In genomic region chr12:131986361-131986760, GRCh38 we compare ENCODE assay signal across 1 cellular context.
TF ChIP-seq lines count a peak whose summit lies in the region.

No MANE protein-coding gene starts in this region.

TF ChIP-seq in GM23338, 12 proteins besides CTCF, POLR2A, EP300 and RAD21 (continued from another document):
- TF ChIP-seq, protein P1, sequence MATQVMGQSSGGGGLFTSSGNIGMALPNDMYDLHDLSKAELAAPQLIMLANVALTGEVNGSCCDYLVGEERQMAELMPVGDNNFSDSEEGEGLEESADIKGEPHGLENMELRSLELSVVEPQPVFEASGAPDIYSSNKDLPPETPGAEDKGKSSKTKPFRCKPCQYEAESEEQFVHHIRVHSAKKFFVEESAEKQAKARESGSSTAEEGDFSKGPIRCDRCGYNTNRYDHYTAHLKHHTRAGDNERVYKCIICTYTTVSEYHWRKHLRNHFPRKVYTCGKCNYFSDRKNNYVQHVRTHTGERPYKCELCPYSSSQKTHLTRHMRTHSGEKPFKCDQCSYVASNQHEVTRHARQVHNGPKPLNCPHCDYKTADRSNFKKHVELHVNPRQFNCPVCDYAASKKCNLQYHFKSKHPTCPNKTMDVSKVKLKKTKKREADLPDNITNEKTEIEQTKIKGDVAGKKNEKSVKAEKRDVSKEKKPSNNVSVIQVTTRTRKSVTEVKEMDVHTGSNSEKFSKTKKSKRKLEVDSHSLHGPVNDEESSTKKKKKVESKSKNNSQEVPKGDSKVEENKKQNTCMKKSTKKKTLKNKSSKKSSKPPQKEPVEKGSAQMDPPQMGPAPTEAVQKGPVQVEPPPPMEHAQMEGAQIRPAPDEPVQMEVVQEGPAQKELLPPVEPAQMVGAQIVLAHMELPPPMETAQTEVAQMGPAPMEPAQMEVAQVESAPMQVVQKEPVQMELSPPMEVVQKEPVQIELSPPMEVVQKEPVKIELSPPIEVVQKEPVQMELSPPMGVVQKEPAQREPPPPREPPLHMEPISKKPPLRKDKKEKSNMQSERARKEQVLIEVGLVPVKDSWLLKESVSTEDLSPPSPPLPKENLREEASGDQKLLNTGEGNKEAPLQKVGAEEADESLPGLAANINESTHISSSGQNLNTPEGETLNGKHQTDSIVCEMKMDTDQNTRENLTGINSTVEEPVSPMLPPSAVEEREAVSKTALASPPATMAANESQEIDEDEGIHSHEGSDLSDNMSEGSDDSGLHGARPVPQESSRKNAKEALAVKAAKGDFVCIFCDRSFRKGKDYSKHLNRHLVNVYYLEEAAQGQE (IDR thresholded peaks at IDR 0.05; ENCODE audit: unreplicated experiment), result no peak
- no peak for TF ChIP-seq STAT1 (IDR thresholded peaks at IDR 0.05; ENCODE audit: unreplicated experiment)
- no peak for TF ChIP-seq POLR2AphosphoS5 (IDR thresholded peaks at IDR 0.05; ENCODE audit: low read depth)
- TF ChIP-seq EZH2 (IDR thresholded peaks at IDR 0.05; ENCODE audit: low read depth, unreplicated experiment), result no peak
- no peak for TF ChIP-seq JUNB (IDR thresholded peaks at IDR 0.05; ENCODE audit: unreplicated experiment)
- no peak for TF ChIP-seq EZH2phosphoT487 (IDR thresholded peaks at IDR 0.05; ENCODE audit: unreplicated experiment)
- no peak for TF ChIP-seq ZNF114 (CRISPR knock-in tag; IDR thresholded peaks at IDR 0.05)
- no peak for TF ChIP-seq CREB1 (CRISPR knock-in tag; IDR thresholded peaks at IDR 0.05; ENCODE audit: low read depth)
- no peak for TF ChIP-seq ZNF462 (CRISPR knock-in tag; IDR thresholded peaks at IDR 0.05)
- no peak for TF ChIP-seq NANOG (IDR thresholded peaks at IDR 0.05; ENCODE audit: borderline replicate concordance)
- TF ChIP-seq ZNF331 (CRISPR knock-in tag; IDR thresholded peaks at IDR 0.05; ENCODE audit: low read depth), result no peak
